8 cellular contexts compared by ENCODE assay signal in genomic region chr18:50374170-50374752, GRCh38. TPM values are rescaled to one million over a fixed set of nuclear protein-coding genes. Genes with fewer than 3 reads are reported as not detected.
DNase-seq lines count a peak whose midpoint lies in the region; ATAC-seq and TF ChIP-seq lines count a peak whose summit lies in the region.

No MANE protein-coding gene starts in this region.

- H3K9me3 ChIP-seq in WERI-Rb-1 (ENCODE audit: severe bottlenecking): peaks cover 9% of the 10 kb centered on the region

- H3K4me1 ChIP-seq in foreskin keratinocyte: peaks cover 9% of the 10 kb centered on the region

- peaks cover 18% of the 10 kb centered on the region for H3K36me3 ChIP-seq in WERI-Rb-1

- H3K27me3 ChIP-seq in WERI-Rb-1 (ENCODE audit: insufficient read depth, low read depth, severe bottlenecking) (no peaks in the 10 kb centered on the region), foreskin keratinocyte (no peaks in the 10 kb centered on the region)

- H3K4me3 ChIP-seq in GM12865 (ENCODE audit: low read depth, low read length) (peak overlapping the region; percentile 57), WERI-Rb-1 (ENCODE audit: low read depth, low read length) (peak overlapping the region; percentile 99), retinal pigment epithelial cell (ENCODE audit: low read length) (peak overlapping the region; percentile 82)

- no peak for TF ChIP-seq CTCF in GM12865 (IDR thresholded peaks at IDR 0.05; ENCODE audit: insufficient read depth, low read depth, low read length, missing control alignments)
- TF ChIP-seq CTCF in WERI-Rb-1 (IDR thresholded peaks at IDR 0.05; ENCODE audit: low read depth, low read length): no peak
- no peak for TF ChIP-seq CTCF in foreskin keratinocyte (conservative IDR thresholded peaks at IDR 0.05)
- TF ChIP-seq CTCF in retinal pigment epithelial cell (conservative IDR thresholded peaks at IDR 0.05; ENCODE audit: low read depth, low read length): no peak

- ATAC-seq in foreskin keratinocyte (no peak), GM18867 (IDR thresholded peaks at IDR 0.05; ENCODE audit: unreplicated experiment) (no peak)

- H3K27ac ChIP-seq in WERI-Rb-1 (peak overlapping the region; percentile 89), foreskin keratinocyte (peak overlapping the region; percentile 45)

- no peak for DNase-seq in GM12865 (ENCODE audit: low read depth)
- no peak for DNase-seq in WERI-Rb-1
- DNase-seq in foreskin keratinocyte: no peak
- no peak for DNase-seq in retinal pigment epithelial cell (ENCODE audit: low read depth)
- no peak for DNase-seq in KG1 (lab: John Stamatoyannopoulos, UW)
- DNase-seq in stimulated activated CD4-positive, alpha-beta T cell treated with anti-CD3 and anti-CD28 coated beads, Interleukin-12 subunit alpha, Interleukin-12 subunit beta, amount 100 ng/mL, for 4 hours: no peak
- DNase-seq in NCI-H526 treated with DMSO at 0.1 percent for 48 hours (lab: John Stamatoyannopoulos, UW): no peak

RNA-seq across cellular contexts. Expression of gene SKA1, which starts 0.6 kb away (rescaled TPM):
- total RNA-seq in foreskin keratinocyte: 26.7 and 29.4 TPM in 2 replicates
- 12.5 and 16.5 TPM in 2 replicates for polyA plus RNA-seq in foreskin keratinocyte
